Comparison of ENCODE assay signal across 19 cellular contexts in the genomic region with DNA sequence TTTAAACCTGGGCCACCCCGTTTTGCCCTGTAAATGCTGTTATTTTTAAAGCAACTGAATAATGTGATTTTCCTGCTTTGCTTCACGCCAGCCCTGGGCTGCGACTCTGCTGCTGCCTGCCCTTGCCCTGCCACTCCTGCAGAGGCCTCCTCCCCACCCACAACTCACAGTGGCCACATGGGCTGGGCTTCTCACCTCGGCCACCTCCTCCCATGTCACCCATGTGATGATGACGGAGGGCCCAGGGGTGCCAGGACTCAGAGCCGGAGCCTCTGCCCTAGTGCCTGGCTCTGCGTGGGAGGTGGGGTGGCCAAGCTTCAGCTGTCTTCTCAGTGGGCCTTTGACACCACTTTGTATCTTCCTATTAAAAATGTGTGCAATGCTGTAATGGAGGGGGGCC. TPM values are rescaled to one million over a fixed set of nuclear protein-coding genes. Genes with fewer than 3 reads are reported as not detected.
DNase-seq lines count a peak whose midpoint lies in the region; ATAC-seq and TF ChIP-seq lines count a peak whose summit lies in the region.
"Had no signal": no experiment of that assay in that cellular context is flagged by ENCODE, and none has a peak within 500 bp of the region (broad histone marks: within the 10 kb centered on the region; RNA-seq: fewer than 3 reads in every experiment).

No MANE protein-coding gene starts in this region.

- H3K36me3 ChIP-seq in neural progenitor cell, result no peaks in the 10 kb centered on the region
- H3K36me3 ChIP-seq in tibial nerve, result no peaks in the 10 kb centered on the region
- H3K36me3 ChIP-seq: esophagus squamous epithelium had no signal

- no peak for ATAC-seq in stimulated activated naive CD8-positive, alpha-beta T cell treated with anti-CD3 and anti-CD28 coated beads, Interleukin-15, amount 100 ng/mL, for 72 hours
- no peak for ATAC-seq in stimulated activated naive CD8-positive, alpha-beta T cell treated with anti-CD3 and anti-CD28 coated beads, Interleukin-15, Interleukin-2, amounts not matched to agents 100 U/mL and 50 U/mL, for 24 hours
- ATAC-seq in HG03342 (IDR thresholded peaks at IDR 0.05; ENCODE audit: unreplicated experiment) (no peak), GM18873 (IDR thresholded peaks at IDR 0.05; ENCODE audit: low FRiP score, unreplicated experiment) (no peak)
- ATAC-seq: GM12878; naive thymus-derived CD8-positive, alpha-beta T cell had no signal

- H3K9me3 ChIP-seq in neural progenitor cell (ENCODE audit: low read depth), result no peaks in the 10 kb centered on the region
- no peaks in the 10 kb centered on the region for H3K9me3 ChIP-seq in tibial nerve
- H3K9me3 ChIP-seq: Caco-2, esophagus squamous epithelium had no signal

- H3K4me3 ChIP-seq in neural progenitor cell (no peak overlapping the region), tibial nerve (no peak overlapping the region)
- H3K4me3 ChIP-seq: esophagus squamous epithelium, GM12878 had no signal

- no peaks in the 10 kb centered on the region for H3K4me1 ChIP-seq in neural progenitor cell
- peaks cover 0 to 42% (median 17%) of the 10 kb centered on the region in 4 donors for H3K4me1 ChIP-seq in tibial nerve

- 76 to 83% methylated on average over 7 of the region's 7 CpGs for WGBS in tibial nerve, 2 donors

- TF ChIP-seq POLR2A in tibial nerve (IDR thresholded peaks at IDR 0.05), result no peak

- no peak overlapping the region for H3K9ac ChIP-seq in neural progenitor cell

- peaks cover 81% of the 10 kb centered on the region for H3K4me1 Mint-ChIP-seq in stimulated activated naive CD8-positive, alpha-beta T cell treated with anti-CD3 and anti-CD28 coated beads, Interleukin-15, amount 100 ng/mL, for 72 hours
- peaks cover 4% of the 10 kb centered on the region for H3K4me1 Mint-ChIP-seq in endothelial cell (ENCODE audit: unreplicated experiment)
- H3K4me1 Mint-ChIP-seq in neural progenitor cell, result peaks cover 30% of the 10 kb centered on the region

- DNase-seq in stimulated activated naive CD8-positive, alpha-beta T cell treated with anti-CD3 and anti-CD28 coated beads, Interleukin-15, amount 100 ng/mL, for 72 hours, result no peak
- DNase-seq in stimulated activated naive CD8-positive, alpha-beta T cell treated with anti-CD3 and anti-CD28 coated beads, Interleukin-15, Interleukin-2, amounts not matched to agents 100 U/mL and 50 U/mL, for 24 hours, result no peak
- no peak for DNase-seq in endothelial cell (ENCODE audit: low spot score)
- no peak for DNase-seq in neural progenitor cell (ENCODE audit: low spot score)
- no peak for DNase-seq in tibial nerve (ENCODE audit: low spot score in 2 of 2)
- DNase-seq: AML-193; Caco-2; caudate nucleus; effector CD4-positive, alpha-beta T cell; esophagus squamous epithelium; mammary epithelial cell; NCI-H1930; NCI-H526 treated with DMSO at 0.1 percent for 48 hours; OCI-M1 had no signal

- H3F3A ChIP-seq in neural progenitor cell (ENCODE audit: low read depth), result no peaks in the 10 kb centered on the region

- TF ChIP-seq CTCF in endothelial cell (IDR thresholded peaks at IDR 0.05; ENCODE audit: unreplicated experiment) (no peak), neural progenitor cell (IDR thresholded peaks at IDR 0.05) (no peak), tibial nerve (IDR thresholded peaks at IDR 0.05) (no peak)

- H4K20me1 ChIP-seq in neural progenitor cell (ENCODE audit: low read depth), result no peaks in the 10 kb centered on the region

- H3K79me2 ChIP-seq in neural progenitor cell (ENCODE audit: low read depth), result no peaks in the 10 kb centered on the region

- H3K4me3 Mint-ChIP-seq in stimulated activated naive CD8-positive, alpha-beta T cell treated with anti-CD3 and anti-CD28 coated beads, Interleukin-15, amount 100 ng/mL, for 72 hours, result peak overlapping the region; percentile 10 to 40
- no peak overlapping the region for H3K4me3 Mint-ChIP-seq in endothelial cell (ENCODE audit: unreplicated experiment)
- H3K4me3 Mint-ChIP-seq in neural progenitor cell, result peak overlapping the region; percentile 36
- H3K4me3 Mint-ChIP-seq: activated T-helper 1 cell treated with anti-CD3 and anti-CD28 coated beads, Interleukin-12 subunit alpha, Interleukin-12 subunit beta, Interleukin-2, Interleukin-4 antibody, amounts not matched to agents 30 ng/mL and 10 ng/mL and 1 ng/mL, durations not matched to agents 14 hours and 24 hours and 36 hours; naive thymus-derived CD8-positive, alpha-beta T cell had no signal

- H3K27ac ChIP-seq in neural progenitor cell, result no peak overlapping the region
- no peak overlapping the region for H3K27ac ChIP-seq in tibial nerve

- H3K4me2 ChIP-seq in neural progenitor cell, result no peak overlapping the region

- no peak for TF ChIP-seq EP300 in tibial nerve (IDR thresholded peaks at IDR 0.05)

- H3K9me3 Mint-ChIP-seq in stimulated activated naive CD8-positive, alpha-beta T cell treated with anti-CD3 and anti-CD28 coated beads, Interleukin-15, amount 100 ng/mL, for 72 hours, result no peaks in the 10 kb centered on the region
- no peaks in the 10 kb centered on the region for H3K9me3 Mint-ChIP-seq in endothelial cell (ENCODE audit: unreplicated experiment)
- H3K9me3 Mint-ChIP-seq in neural progenitor cell, result no peaks in the 10 kb centered on the region
- H3K9me3 Mint-ChIP-seq: activated T-helper 1 cell treated with anti-CD3 and anti-CD28 coated beads, Interleukin-12 subunit alpha, Interleukin-12 subunit beta, Interleukin-2, Interleukin-4 antibody, amounts not matched to agents 30 ng/mL and 10 ng/mL and 1 ng/mL, durations not matched to agents 14 hours and 24 hours and 36 hours; naive thymus-derived CD8-positive, alpha-beta T cell had no signal

- no peak overlapping the region for H2AFZ ChIP-seq in neural progenitor cell (replicated peaks)

- peak overlapping the region in 1 of 2 donors; percentile 78 for H3K27ac Mint-ChIP-seq in stimulated activated naive CD8-positive, alpha-beta T cell treated with anti-CD3 and anti-CD28 coated beads, Interleukin-15, amount 100 ng/mL, for 72 hours
- H3K27ac Mint-ChIP-seq in endothelial cell (ENCODE audit: unreplicated experiment), result peak overlapping the region; percentile 81
- H3K27ac Mint-ChIP-seq in neural progenitor cell, result no peak overlapping the region
- H3K27ac Mint-ChIP-seq: activated T-helper 1 cell treated with anti-CD3 and anti-CD28 coated beads, Interleukin-12 subunit alpha, Interleukin-12 subunit beta, Interleukin-2, Interleukin-4 antibody, amounts not matched to agents 30 ng/mL and 10 ng/mL and 1 ng/mL, durations not matched to agents 14 hours and 24 hours and 36 hours had no signal

- H3K27me3 ChIP-seq in neural progenitor cell (no peaks in the 10 kb centered on the region), tibial nerve (peaks cover 0 to 10% of the 10 kb centered on the region in 2 donors)

- H3K27me3 Mint-ChIP-seq in stimulated activated naive CD8-positive, alpha-beta T cell treated with anti-CD3 and anti-CD28 coated beads, Interleukin-15, amount 100 ng/mL, for 72 hours, result peaks cover 50% of the 10 kb centered on the region
- H3K27me3 Mint-ChIP-seq in endothelial cell (ENCODE audit: unreplicated experiment) (peaks cover 10% of the 10 kb centered on the region), neural progenitor cell (ENCODE audit: insufficient read depth, low read depth) (peaks cover 4% of the 10 kb centered on the region)

- H3K36me3 Mint-ChIP-seq in endothelial cell (ENCODE audit: low read depth, unreplicated experiment) (no peaks in the 10 kb centered on the region), neural progenitor cell (no peaks in the 10 kb centered on the region)
- H3K36me3 Mint-ChIP-seq: naive thymus-derived CD8-positive, alpha-beta T cell had no signal

RNA-seq across cellular contexts. Expression of gene NKD2, which starts 48.1 kb away (rescaled TPM):
- total RNA-seq in endothelial cell (ENCODE audit: unreplicated experiment) (1.8 TPM), neural progenitor cell (ENCODE audit: low replicate concordance) (1.3 and 3.2 TPM in 2 replicates), tibial nerve (1 to 10 TPM in 1 of 4 donors, under 1 TPM in 1, not detected in 2; 0.60 to 4.7 TPM)
- total RNA-seq: naive thymus-derived CD8-positive, alpha-beta T cell had no signal
